Comparison of ENCODE assay signal across 24 cellular contexts in the genomic region with DNA sequence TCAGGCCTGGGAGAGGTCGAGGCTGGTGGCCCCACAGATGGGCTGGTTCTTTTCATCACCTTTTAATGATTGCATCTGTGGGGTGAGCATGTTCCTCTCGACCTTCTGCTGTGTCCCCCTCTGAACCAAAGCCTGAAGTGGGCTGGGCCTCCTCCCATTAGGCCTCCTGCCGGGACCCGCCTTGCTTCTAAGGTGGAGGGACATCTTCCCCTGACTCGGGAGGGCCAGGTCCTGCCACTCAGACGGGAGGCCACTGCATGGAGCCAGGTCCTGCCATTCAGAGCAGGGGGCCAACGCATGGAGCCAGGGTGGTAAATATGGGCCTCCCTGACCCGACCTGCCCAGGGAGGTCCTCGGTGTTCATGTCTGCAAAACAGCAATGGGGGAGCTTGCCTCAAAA.
DNase-seq lines count a peak whose midpoint lies in the region; ATAC-seq, FAIRE-seq and TF ChIP-seq lines count a peak whose summit lies in the region.
"Had no signal": no experiment of that assay in that cellular context is flagged by ENCODE, and none has a peak within 500 bp of the region (broad histone marks: within the 10 kb centered on the region; RNA-seq: fewer than 3 reads in every experiment).

No MANE protein-coding gene starts in this region.

- no peaks in the 10 kb centered on the region for H4K20me1 ChIP-seq in H9 (ENCODE audit: control insufficient read depth, insufficient read depth, insufficient read length)
- no peaks in the 10 kb centered on the region for H4K20me1 ChIP-seq in osteoblast (ENCODE audit: insufficient read depth, low read length)
- H4K20me1 ChIP-seq in OCI-LY7 (ENCODE audit: insufficient read depth, low read length): no peaks in the 10 kb centered on the region

- H3K9me3 Mint-ChIP-seq in H9: no peaks in the 10 kb centered on the region
- H3K9me3 Mint-ChIP-seq: GM23338 had no signal

- TF ChIP-seq CTCF in H9 (conservative IDR thresholded peaks at IDR 0.05): no peak
- no peak for TF ChIP-seq CTCF in coronary artery (IDR thresholded peaks at IDR 0.05)
- TF ChIP-seq CTCF in osteoblast (IDR thresholded peaks at IDR 0.05; ENCODE audit: extremely low read depth, low read depth, low read length): no peak
- no peak for TF ChIP-seq CTCF in tibial artery (IDR thresholded peaks at IDR 0.05)
- no peak for TF ChIP-seq CTCF in OCI-LY7 (conservative IDR thresholded peaks at IDR 0.05; ENCODE audit: low read length)

- H3K79me2 ChIP-seq in H9 (ENCODE audit: insufficient read depth, low read length) (no peaks in the 10 kb centered on the region), osteoblast (ENCODE audit: insufficient read depth, low read length) (no peaks in the 10 kb centered on the region), OCI-LY7 (ENCODE audit: insufficient read depth, low read depth, low read length) (no peaks in the 10 kb centered on the region)

- POLR2A ChIA-PET in OCI-LY7 (lab: Charles Lee): no interaction called here

- no CpG with 5 or more reads among the region's 9 CpGs for WGBS in H9 (ENCODE audit: extremely low coverage, insufficient read length, low lambda C conversion rate)

- H2BK20ac ChIP-seq in H9 (ENCODE audit: low read depth, low read length, poor library complexity, severe bottlenecking): no peak overlapping the region

- no peaks in the 10 kb centered on the region for H3K4me1 Mint-ChIP-seq in H9
- H3K4me1 Mint-ChIP-seq: CD4-positive, alpha-beta memory T cell; GM23338 had no signal

- H3T11ph ChIP-seq in H9 (ENCODE audit: low read length): no peak overlapping the region

- H2BK5ac ChIP-seq in H9 (ENCODE audit: insufficient read length, low read length): no peak overlapping the region

- H3K56ac ChIP-seq in H9 (ENCODE audit: insufficient read length, low read depth, low read length): no peak overlapping the region

- H3K23me2 ChIP-seq in H9 (ENCODE audit: insufficient read length, low read depth, low read length, poor library complexity, severe bottlenecking): no peaks in the 10 kb centered on the region

- no peak overlapping the region for H4K8ac ChIP-seq in H9 (replicated peaks; ENCODE audit: insufficient read length, low read depth, low read length)

- DNase-seq in H9: peak; percentile 17
- peak; percentile 62 for DNase-seq in coronary artery (ENCODE audit: low spot score)
- DNase-seq in osteoblast (ENCODE audit: insufficient read length, low spot score, missing footprints): peak; percentile 13
- peak; percentile 11 to 37 for DNase-seq in tibial artery
- DNase-seq in HTR-8/SVneo (ENCODE audit: insufficient read length, low spot score): no peak
- DNase-seq in OCI-LY7 (ENCODE audit: low spot score): no peak
- DNase-seq: ACHN; CD4-positive, alpha-beta memory T cell; HCEC 1CT; KBM-7; MM.1S; NCI-H1092 treated with DMSO at 0.1 percent for 48 hours; NCI-H1436 treated with DMSO at 0.1 percent for 48 hours; NCI-H1930; NCI-H2227 treated with DMSO at 0.1 percent for 48 hours; NCI-H510A treated with DMSO at 0.1 percent for 48 hours; NCI-H748 treated with DMSO at 0.1 percent for 48 hours; SIG-M5 had no signal

- CTCF ChIA-PET in OCI-LY7 (lab: Charles Lee; ENCODE audit: unreplicated experiment): no interaction called here

- H3K4me3 ChIP-seq in coronary artery: no peak overlapping the region
- H3K4me3 ChIP-seq in osteoblast (ENCODE audit: insufficient read depth, low read length): no peak overlapping the region
- no peak overlapping the region for H3K4me3 ChIP-seq in tibial artery
- no peak overlapping the region for H3K4me3 ChIP-seq in OCI-LY7 (ENCODE audit: low read depth, low read length, poor library complexity, severe bottlenecking)
- H3K4me3 ChIP-seq: BLaER1, GM23338 had no signal

- H2BK15ac ChIP-seq in H9 (ENCODE audit: low read depth, low read length): no peak overlapping the region

- H3K9me2 ChIP-seq in OCI-LY7 (ENCODE audit: insufficient read depth, low read length): no peaks in the 10 kb centered on the region

- H2BK120ac ChIP-seq in H9 (ENCODE audit: low read depth, low read length, poor library complexity, severe bottlenecking): no peak overlapping the region

- intact Hi-C loops in tibial artery (cut with DNase I; ENCODE audit: low total_unique reads): no loop called here
- intact Hi-C loops in OCI-LY7 (cut with micrococcal nuclease; ENCODE audit: unreplicated experiment): no loop called here

- H4K91ac ChIP-seq in H9 (ENCODE audit: insufficient read length, low read depth, low read length): no peak overlapping the region

- peaks cover 0 to 1% (median 0%) of the 10 kb centered on the region in 3 experiments; a peak in 1 of 7 replicates for H3K36me3 Mint-ChIP-seq in H9 (ENCODE audit: insufficient read depth in 1 of 3, low read depth in 3 of 3)

- H3K27ac Mint-ChIP-seq in H9: no peak overlapping the region
- H3K27ac Mint-ChIP-seq: CD4-positive, alpha-beta memory T cell; GM23338 had no signal

- H3K4ac ChIP-seq in H9 (ENCODE audit: low read depth, low read length): no peak overlapping the region

- no peak overlapping the region for H2AK5ac ChIP-seq in H9 (ENCODE audit: insufficient read length, low read length)

- H3K9me3 ChIP-seq in H9 (ENCODE audit: control insufficient read depth, low read depth, low read length) (no peaks in the 10 kb centered on the region), osteoblast (ENCODE audit: low read depth, low read length) (no peaks in the 10 kb centered on the region), tibial artery (no peaks in the 10 kb centered on the region), OCI-LY7 (ENCODE audit: low read length) (no peaks in the 10 kb centered on the region)
- H3K9me3 ChIP-seq: BLaER1 had no signal

- no peaks in the 10 kb centered on the region for H3K27me3 ChIP-seq in H9 (ENCODE audit: insufficient read depth, low read length)
- H3K27me3 ChIP-seq in osteoblast (ENCODE audit: insufficient read depth, low read length): no peaks in the 10 kb centered on the region
- H3K27me3 ChIP-seq in tibial artery: no peaks in the 10 kb centered on the region
- H3K27me3 ChIP-seq: BLaER1 had no signal

- no peak overlapping the region for H4K5ac ChIP-seq in H9 (ENCODE audit: insufficient read length, low read depth, low read length)

- H3K23ac ChIP-seq in H9 (ENCODE audit: insufficient read length, low read depth, low read length): no peak overlapping the region

- H3K4me3 Mint-ChIP-seq in H9: no peak overlapping the region
- H3K4me3 Mint-ChIP-seq: CD4-positive, alpha-beta memory T cell; GM23338 had no signal

- H3K14ac ChIP-seq in H9 (ENCODE audit: insufficient read depth, low read length): no peak overlapping the region

- BruUV-seq in OCI-LY7 (replicated peaks; lab: Mats Ljungman, UMichigan): no TSS peak

- H3K27ac ChIP-seq in H9 (ENCODE audit: insufficient read length, low read depth, low read length) (no peak overlapping the region), coronary artery (no peak overlapping the region), osteoblast (ENCODE audit: low read depth, low read length) (no peak overlapping the region), tibial artery (no peak overlapping the region), OCI-LY7 (ENCODE audit: low read depth, low read length, poor library complexity, severe bottlenecking) (no peak overlapping the region)
- H3K27ac ChIP-seq: BLaER1, HL-60 had no signal

- no peaks in the 10 kb centered on the region for H3K36me3 ChIP-seq in osteoblast (ENCODE audit: insufficient read depth, low read length)
- H3K36me3 ChIP-seq in tibial artery: peaks cover 0 to under 1% (median 0%) of the 10 kb centered on the region in 3 donors
- no peaks in the 10 kb centered on the region for H3K36me3 ChIP-seq in OCI-LY7 (ENCODE audit: insufficient read depth, low read length)

- no peaks in the 10 kb centered on the region for H3K79me1 ChIP-seq in H9 (ENCODE audit: insufficient read depth, low read depth, low read length, poor library complexity, severe bottlenecking)

- no peaks in the 10 kb centered on the region for H3K4me1 ChIP-seq in H9 (ENCODE audit: insufficient read depth, low read length)
- no peaks in the 10 kb centered on the region for H3K4me1 ChIP-seq in osteoblast (ENCODE audit: insufficient read depth, low read length)
- no peaks in the 10 kb centered on the region for H3K4me1 ChIP-seq in tibial artery
- no peaks in the 10 kb centered on the region for H3K4me1 ChIP-seq in OCI-LY7 (ENCODE audit: insufficient read depth, low read length, poor library complexity, severe bottlenecking)

- H2BK12ac ChIP-seq in H9 (ENCODE audit: insufficient read length, low read depth, low read length): no peak overlapping the region

- H3K18ac ChIP-seq in H9 (ENCODE audit: insufficient read length, low read depth, low read length): no peak overlapping the region

- FAIRE-seq in HTR-8/SVneo (lab: Jason Lieb, UNC): no peak
- FAIRE-seq: GM12891 had no signal

- H3K4me2 ChIP-seq in H9 (ENCODE audit: insufficient read depth, insufficient read length, low read length): no peak overlapping the region
- no peak overlapping the region for H3K4me2 ChIP-seq in osteoblast (ENCODE audit: insufficient read depth, low read length)
- no peak overlapping the region for H3K4me2 ChIP-seq in OCI-LY7 (ENCODE audit: low read length)
- H3K4me2 ChIP-seq: BLaER1, GM23338 had no signal

- H3K9ac ChIP-seq in H9 (ENCODE audit: extremely low read depth, insufficient read length, low read length): no peak overlapping the region
- H3K9ac ChIP-seq: BLaER1 had no signal

- H2AFZ ChIP-seq in H9 (ENCODE audit: low read length) (no peak overlapping the region), osteoblast (ENCODE audit: low read length) (no peak overlapping the region), OCI-LY7 (ENCODE audit: low read length) (no peak overlapping the region)
- H2AFZ ChIP-seq: GM23338 had no signal

- no peak for ATAC-seq in GM18861 (IDR thresholded peaks at IDR 0.05; ENCODE audit: unreplicated experiment)
- ATAC-seq: GM23338, Panc1 had no signal

- no peaks in the 10 kb centered on the region; the same call in 1 of the 2 replicates for H3K27me3 Mint-ChIP-seq in H9 (ENCODE audit: low read depth)
- H3K27me3 Mint-ChIP-seq: CD4-positive, alpha-beta memory T cell had no signal

Comparison
In these comparisons a context has a peak if more than half of its experiments do, and no peak if none do; other contexts are left out.
1. DNase-seq: peak in H9 (single experiment), coronary artery (single experiment), osteoblast (single experiment) and tibial artery (2 of 2); none in HTR-8/SVneo (single experiment) and OCI-LY7 (single experiment).